ENCODE assay signal across 1 cellular context in genomic region chr7:114279901-114280300, GRCh38.
TF ChIP-seq lines count a peak whose summit lies in the region.

No MANE protein-coding gene starts in this region.

TF ChIP-seq in HEK293, 187 proteins besides CTCF, POLR2A, EP300 and RAD21 (continued from another document and continues in another):
- TF ChIP-seq PRDM10 (tag by site-specific recombination; IDR thresholded peaks at IDR 0.05) = no peak
- no peak for TF ChIP-seq ZNF239 (tag by site-specific recombination; IDR thresholded peaks at IDR 0.05)
- TF ChIP-seq ZNF623 (tag by site-specific recombination; IDR thresholded peaks at IDR 0.05) = peak; percentile 62
- TF ChIP-seq ZNF292 (tag by site-specific recombination; IDR thresholded peaks at IDR 0.05; ENCODE audit: borderline replicate concordance, low read depth) = no peak
- no peak for TF ChIP-seq KLF1 (tag by site-specific recombination; IDR thresholded peaks at IDR 0.05)
- TF ChIP-seq ZNF571 (tag by site-specific recombination; IDR thresholded peaks at IDR 0.05) = no peak
- TF ChIP-seq ZNF660 (tag by site-specific recombination; IDR thresholded peaks at IDR 0.05) = no peak
- TF ChIP-seq SCRT1 (tag by site-specific recombination; IDR thresholded peaks at IDR 0.05; ENCODE audit: borderline replicate concordance) = no peak
- TF ChIP-seq ZFP3 (tag by site-specific recombination; IDR thresholded peaks at IDR 0.05; ENCODE audit: low read depth) = no peak
- TF ChIP-seq ZNF138 (tag by site-specific recombination; IDR thresholded peaks at IDR 0.05; ENCODE audit: borderline replicate concordance) = 0 out of 2 replicates have a peak, but pooled peaks have one; percentile 37
- no peak for TF ChIP-seq ZNF830 (tag by site-specific recombination; IDR thresholded peaks at IDR 0.05; ENCODE audit: low read depth)
- no peak for TF ChIP-seq ZNF416 (tag by site-specific recombination; IDR thresholded peaks at IDR 0.05)
- TF ChIP-seq OSR2 (tag by site-specific recombination; IDR thresholded peaks at IDR 0.05) = no peak
- no peak for TF ChIP-seq AEBP2 (tag by site-specific recombination; IDR thresholded peaks at IDR 0.05; ENCODE audit: borderline replicate concordance)
- no peak for TF ChIP-seq KLF9 (tag by site-specific recombination; IDR thresholded peaks at IDR 0.05; ENCODE audit: low read depth)
- no peak for TF ChIP-seq ZNF785 (tag by site-specific recombination; IDR thresholded peaks at IDR 0.05)
- peak; percentile 66 for TF ChIP-seq ZBTB8A (tag by site-specific recombination; IDR thresholded peaks at IDR 0.05)
- no peak for TF ChIP-seq ZNF544 (tag by site-specific recombination; IDR thresholded peaks at IDR 0.05)
- TF ChIP-seq OVOL3 (tag by site-specific recombination; IDR thresholded peaks at IDR 0.05) = no peak
- TF ChIP-seq GFI1B (tag by site-specific recombination; IDR thresholded peaks at IDR 0.05) = no peak
- no peak for TF ChIP-seq ZNF558 (tag by site-specific recombination; IDR thresholded peaks at IDR 0.05)
- TF ChIP-seq ZBTB44 (tag by site-specific recombination; IDR thresholded peaks at IDR 0.05) = no peak
- no peak for TF ChIP-seq KLF7 (tag by site-specific recombination; IDR thresholded peaks at IDR 0.05; ENCODE audit: borderline replicate concordance)
- no peak for TF ChIP-seq ZNF768 (tag by site-specific recombination; IDR thresholded peaks at IDR 0.05)
- no peak for TF ChIP-seq ZNF677 (tag by site-specific recombination; IDR thresholded peaks at IDR 0.05)
- TF ChIP-seq ZNF518A (tag by site-specific recombination; conservative IDR thresholded peaks at IDR 0.05; ENCODE audit: low read depth) = peak; percentile 82
- TF ChIP-seq ZNF302 (tag by site-specific recombination; IDR thresholded peaks at IDR 0.05; ENCODE audit: low read depth) = no peak
- TF ChIP-seq ZNF114 (tag by site-specific recombination; IDR thresholded peaks at IDR 0.05) = no peak
- no peak for TF ChIP-seq ZNF366 (tag by site-specific recombination; conservative IDR thresholded peaks at IDR 0.05)
- TF ChIP-seq ZBTB49 (tag by site-specific recombination; IDR thresholded peaks at IDR 0.05; ENCODE audit: low read depth) = no peak
- 0 out of 2 replicates have a peak, but pooled peaks have one; percentile 19 for TF ChIP-seq ZNF664 (tag by site-specific recombination; IDR thresholded peaks at IDR 0.05)
- no peak for TF ChIP-seq ZNF335 (tag by site-specific recombination; conservative IDR thresholded peaks at IDR 0.05)
- TF ChIP-seq ZNF513 (tag by site-specific recombination; IDR thresholded peaks at IDR 0.05) = no peak
- TF ChIP-seq ZNF2 (tag by site-specific recombination; IDR thresholded peaks at IDR 0.05) = no peak
- TF ChIP-seq ZNF112 (tag by site-specific recombination; IDR thresholded peaks at IDR 0.05) = no peak
- no peak for TF ChIP-seq SCRT2 (tag by site-specific recombination; IDR thresholded peaks at IDR 0.05)
- TF ChIP-seq TCF7L2 (IDR thresholded peaks at IDR 0.05; ENCODE audit: borderline replicate concordance, low read depth, low read length) = no peak
- no peak for TF ChIP-seq ZNF174 (tag by site-specific recombination; IDR thresholded peaks at IDR 0.05)
- peak; percentile 89; the same call in 1 of the 2 replicates for TF ChIP-seq ZNF394 (tag by site-specific recombination; IDR thresholded peaks at IDR 0.05; ENCODE audit: borderline replicate concordance)
- TF ChIP-seq ZSCAN30 (tag by site-specific recombination; IDR thresholded peaks at IDR 0.05) = no peak
- no peak for TF ChIP-seq ZBTB20 (tag by site-specific recombination; IDR thresholded peaks at IDR 0.05)
- no peak for TF ChIP-seq PATZ1 (tag by site-specific recombination; IDR thresholded peaks at IDR 0.05)
- no peak for TF ChIP-seq ZNF121 (tag by site-specific recombination; IDR thresholded peaks at IDR 0.05)
